Comparison of ENCODE assay signal across 8 cellular contexts in the genomic region with DNA sequence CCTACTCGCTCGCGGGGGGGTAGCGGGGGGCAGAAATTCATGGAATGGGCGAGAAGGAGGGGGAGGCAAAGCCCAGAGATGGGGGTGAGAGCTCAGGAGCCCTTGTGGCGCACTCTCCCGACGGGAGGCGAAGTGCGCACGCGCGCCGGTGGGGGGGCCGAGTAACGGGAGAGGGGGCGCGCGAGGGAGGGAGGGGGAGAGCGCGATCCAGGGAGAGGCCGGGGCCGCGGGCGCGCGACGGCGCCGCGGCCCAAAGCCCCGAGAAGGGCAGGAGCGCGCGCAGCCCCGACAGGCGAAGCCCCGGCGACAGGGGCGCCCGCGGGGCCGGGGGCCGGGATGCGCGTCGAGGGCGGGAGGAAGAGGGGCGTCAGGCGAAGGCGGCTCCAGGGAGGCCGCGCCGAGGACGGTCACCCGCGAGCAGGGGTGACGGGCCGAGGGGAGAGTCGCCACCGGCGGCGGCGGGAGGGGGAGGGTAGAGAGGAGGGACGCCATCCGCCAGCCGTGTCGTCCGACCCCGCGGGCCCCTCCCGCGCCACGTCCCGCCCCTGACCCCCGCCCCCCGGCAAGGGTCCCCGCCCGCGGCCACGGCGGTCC. TPM values are rescaled to one million over a fixed set of nuclear protein-coding genes. Genes with fewer than 3 reads are reported as not detected.
DNase-seq lines count a peak whose midpoint lies in the region; ATAC-seq lines count a peak whose summit lies in the region.

No MANE protein-coding gene starts in this region.

- ATAC-seq in GM19035 (IDR thresholded peaks at IDR 0.05; ENCODE audit: unreplicated experiment) (peak; percentile 32), HG03354 (IDR thresholded peaks at IDR 0.05; ENCODE audit: poor library complexity, severe bottlenecking, unreplicated experiment) (peak; percentile 44)

- H3K27ac ChIP-seq in epithelial cell of prostate: peak overlapping the region; percentile 38

- DNase-seq in Ammon's horn (ENCODE audit: low spot score): peak; percentile 70
- peak; percentile 74 for DNase-seq in NCI-H774 (lab: John Stamatoyannopoulos, UW)
- peak; percentile 55 for DNase-seq in activated T-cell treated with anti-CD3 and anti-CD28 coated beads for 4 hours
- no peak for DNase-seq in epithelial cell of prostate (ENCODE audit: low read depth, low spot score)
- DNase-seq in mucosa of gallbladder (ENCODE audit: low spot score): peak; percentile 59
- peak; percentile 35 to 51 for DNase-seq in stimulated activated CD8-positive, alpha-beta memory T cell treated with anti-CD3 and anti-CD28 coated beads, Interleukin-4, amount 100 ng/mL, for 4 hours (ENCODE audit: low read depth in 2 of 2, low spot score in 1 of 2)

RNA-seq across cellular contexts. Expression of a gene that starts 0.4 kb away (rescaled TPM):
- 64.9 TPM for total RNA-seq in mucosa of gallbladder

RNA-seq across cellular contexts. Expression of a gene that starts 46.9 kb away (rescaled TPM):
- not detected for total RNA-seq in mucosa of gallbladder
